ENCODE assay signal across 13 cellular contexts in the genomic region with DNA sequence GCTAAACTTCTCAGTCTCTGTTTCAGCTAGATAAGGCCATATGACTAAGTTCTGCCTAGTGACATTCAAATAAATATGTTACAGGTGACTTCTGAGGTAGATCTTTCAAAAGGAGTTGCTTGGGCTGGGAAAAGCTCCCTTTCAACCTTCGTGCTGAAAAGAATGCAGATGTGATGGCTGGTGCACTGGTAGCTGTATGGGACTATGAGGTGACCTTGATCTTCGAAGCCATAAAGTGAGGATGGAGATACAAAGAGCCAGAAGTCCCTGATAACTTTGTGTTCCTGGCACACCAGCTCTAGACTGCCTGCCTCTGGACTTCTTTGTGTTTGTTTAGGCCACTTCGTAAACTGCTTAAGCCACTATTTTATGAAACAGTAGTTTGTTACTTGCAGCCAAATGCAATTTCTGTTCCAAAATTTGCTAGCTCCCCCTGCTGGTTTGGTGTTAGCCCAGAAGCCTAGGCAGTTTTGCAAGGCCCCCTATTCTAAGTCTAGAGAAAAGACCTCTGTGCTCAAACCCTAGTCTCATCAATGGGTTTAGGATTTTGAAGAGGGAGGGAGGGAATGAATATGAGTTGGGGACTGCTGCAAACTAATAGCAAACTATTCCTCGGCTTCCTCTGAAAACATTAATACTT. TPM values are rescaled to one million over a fixed set of nuclear protein-coding genes. Genes with fewer than 3 reads are reported as not detected.
DNase-seq lines count a peak whose midpoint lies in the region; ATAC-seq and TF ChIP-seq lines count a peak whose summit lies in the region.
"Had no signal": no experiment of that assay in that cellular context is flagged by ENCODE, and none has a peak within 500 bp of the region (broad histone marks: within the 10 kb centered on the region; RNA-seq: fewer than 3 reads in every experiment).

No MANE protein-coding gene starts in this region.

- no peaks in the 10 kb centered on the region for H4K20me1 ChIP-seq in SK-N-SH (ENCODE audit: insufficient read depth)

- H3F3A ChIP-seq in SK-N-SH (replicated peaks; ENCODE audit: insufficient read depth) = no peaks in the 10 kb centered on the region

- H3K4me3 ChIP-seq in SK-N-SH (ENCODE audit: low read depth in 2 of 2, low read length in 1 of 2) (no peak overlapping the region), astrocyte of the cerebellum (ENCODE audit: low read depth, low read length) (no peak overlapping the region)
- H3K4me3 ChIP-seq: psoas muscle had no signal

- WGBS in SK-N-SH (ENCODE audit: low lambda C conversion rate) = 33% methylated on average over 4 of the region's 4 CpGs

- H3K4me1 Mint-ChIP-seq in neural crest cell = no peaks in the 10 kb centered on the region

- no peak overlapping the region for H3K27ac ChIP-seq in SK-N-SH (ENCODE audit: low read depth in 2 of 2, low read length in 1 of 2)
- H3K27ac ChIP-seq: psoas muscle had no signal

- H3K9ac ChIP-seq in SK-N-SH = no peak overlapping the region

- H3K9me3 ChIP-seq in SK-N-SH = no peaks in the 10 kb centered on the region
- H3K9me3 ChIP-seq: psoas muscle had no signal

- no peak overlapping the region for H2AFZ ChIP-seq in SK-N-SH (ENCODE audit: low read depth)

- TF ChIP-seq CTCF in SK-N-SH (IDR thresholded peaks at IDR 0.05) (peak; percentile 41), astrocyte of the cerebellum (IDR thresholded peaks at IDR 0.05; ENCODE audit: low read depth, low read length, missing control alignments) (peak; percentile 17), neural crest cell (conservative IDR thresholded peaks at IDR 0.05) (peak; percentile 31)

- POLR2A ChIA-PET in SK-N-SH (lab: Yijun Ruan, JAX) = no interaction called here

- TF ChIP-seq RAD21 in SK-N-SH (IDR thresholded peaks at IDR 0.05; ENCODE audit: low read length) = no peak

- no peak overlapping the region for H3K27ac Mint-ChIP-seq in neural crest cell (ENCODE audit: unreplicated experiment)

- H3K9me3 Mint-ChIP-seq in neural crest cell = peaks cover 5% of the 10 kb centered on the region

- H3K4me2 ChIP-seq in SK-N-SH = no peak overlapping the region

- DNase-seq in SK-N-SH (no peak), KBM-7 (peak; percentile 5), astrocyte of the cerebellum (ENCODE audit: low read depth) (no peak), neural crest cell (ENCODE audit: low read depth, low spot score) (no peak), iPS-NIHi11 (ENCODE audit: low spot score) (no peak), NCI-H524 treated with DMSO at 0.1 percent for 48 hours (lab: John Stamatoyannopoulos, UW) (no peak)
- DNase-seq: activated CD4-positive, alpha-beta T cell treated with anti-CD3 and anti-CD28 coated beads, Interleukin-2, amount 50 U/mL, for 48 hours; activated naive CD4-positive, alpha-beta T cell treated with anti-CD3 and anti-CD28 coated beads, Interleukin-2, amount 50 U/mL, for 16 hours; hypothalamus; NCI-H510A treated with DMSO at 0.1 percent for 48 hours; psoas muscle had no signal

- no peaks in the 10 kb centered on the region for H3K9me2 ChIP-seq in SK-N-SH

- no peaks in the 10 kb centered on the region for H3K36me3 Mint-ChIP-seq in neural crest cell (ENCODE audit: low read depth)

- in situ Hi-C loops in KBM-7 (cut with MboI; ENCODE audit: low pct_unique_long_range_greater_than_20kb, low sequenced_read_pairs) (no loop called here), astrocyte of the cerebellum (cut with HindIII; ENCODE audit: low sequenced_read_pairs) (no loop called here)

- no peak overlapping the region for H3K4me3 Mint-ChIP-seq in neural crest cell

- peaks cover 2% of the 10 kb centered on the region for H3K27me3 Mint-ChIP-seq in neural crest cell (ENCODE audit: low read depth)

- CTCF ChIA-PET in SK-N-SH (lab: Yijun Ruan, JAX) = interaction anchor here (1.0 to 2.8 kb wide), 2 partner anchors 23 to 653 kb away, joined by 3 to 10 read pairs; a partner anchor contains a TSS

- H3K79me2 ChIP-seq in SK-N-SH (ENCODE audit: insufficient read depth) = no peaks in the 10 kb centered on the region

- TF ChIP-seq EP300 in SK-N-SH (IDR thresholded peaks at IDR 0.05; ENCODE audit: borderline replicate concordance in 1 of 2, low read depth in 1 of 2, low read length in 1 of 2) = no peak

- no peaks in the 10 kb centered on the region for H3K36me3 ChIP-seq in SK-N-SH (replicated peaks in 1 of 2; ENCODE audit: control insufficient read depth in 1 of 2, insufficient read depth in 2 of 2, low read length in 1 of 2)

- no peaks in the 10 kb centered on the region; the same call in 1 of the 2 replicates for H3K27me3 ChIP-seq in SK-N-SH (ENCODE audit: insufficient read depth)

- ATAC-seq in SK-N-SH treated with all-trans-retinoic acid at 6 μM for 48 hours (no peak), HG03354 (IDR thresholded peaks at IDR 0.05; ENCODE audit: poor library complexity, severe bottlenecking, unreplicated experiment) (no peak)
- ATAC-seq: psoas muscle had no signal

- H3K4me1 ChIP-seq in SK-N-SH (ENCODE audit: control insufficient read depth in 1 of 2, insufficient read depth in 2 of 2, low read depth in 1 of 2, low read length in 1 of 2) = no peaks in the 10 kb centered on the region

TF ChIP-seq in SK-N-SH, 30 proteins besides CTCF, POLR2A, EP300 and RAD21 (continues in another document):
- TF ChIP-seq, protein P1, sequence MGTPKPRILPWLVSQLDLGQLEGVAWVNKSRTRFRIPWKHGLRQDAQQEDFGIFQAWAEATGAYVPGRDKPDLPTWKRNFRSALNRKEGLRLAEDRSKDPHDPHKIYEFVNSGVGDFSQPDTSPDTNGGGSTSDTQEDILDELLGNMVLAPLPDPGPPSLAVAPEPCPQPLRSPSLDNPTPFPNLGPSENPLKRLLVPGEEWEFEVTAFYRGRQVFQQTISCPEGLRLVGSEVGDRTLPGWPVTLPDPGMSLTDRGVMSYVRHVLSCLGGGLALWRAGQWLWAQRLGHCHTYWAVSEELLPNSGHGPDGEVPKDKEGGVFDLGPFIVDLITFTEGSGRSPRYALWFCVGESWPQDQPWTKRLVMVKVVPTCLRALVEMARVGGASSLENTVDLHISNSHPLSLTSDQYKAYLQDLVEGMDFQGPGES (IDR thresholded peaks at IDR 0.05; ENCODE audit: low read depth, low read length) = no peak
- no peak for TF ChIP-seq EZH2phosphoT487 (IDR thresholded peaks at IDR 0.05; ENCODE audit: borderline replicate concordance, low read depth)
- TF ChIP-seq FOXJ3 (CRISPR knock-in tag; IDR thresholded peaks at IDR 0.05) = no peak
- TF ChIP-seq FOSL2 (IDR thresholded peaks at IDR 0.05; ENCODE audit: borderline replicate concordance, low read depth) = no peak
- TF ChIP-seq, protein P2, sequence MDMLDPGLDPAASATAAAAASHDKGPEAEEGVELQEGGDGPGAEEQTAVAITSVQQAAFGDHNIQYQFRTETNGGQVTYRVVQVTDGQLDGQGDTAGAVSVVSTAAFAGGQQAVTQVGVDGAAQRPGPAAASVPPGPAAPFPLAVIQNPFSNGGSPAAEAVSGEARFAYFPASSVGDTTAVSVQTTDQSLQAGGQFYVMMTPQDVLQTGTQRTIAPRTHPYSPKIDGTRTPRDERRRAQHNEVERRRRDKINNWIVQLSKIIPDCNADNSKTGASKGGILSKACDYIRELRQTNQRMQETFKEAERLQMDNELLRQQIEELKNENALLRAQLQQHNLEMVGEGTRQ (IDR thresholded peaks at IDR 0.05; ENCODE audit: borderline replicate concordance, low read depth, low read length) = no peak
- no peak for TF ChIP-seq POLR2AphosphoS5 (IDR thresholded peaks at IDR 0.05; ENCODE audit: low read depth, low read length)

TF ChIP-seq in SK-N-SH treated with all-trans-retinoic acid at 6 μM for 48 hours, 23 proteins besides CTCF, POLR2A, EP300 and RAD21 (continues in another document):
- TF ChIP-seq ESRRG (CRISPR knock-in tag; IDR thresholded peaks at IDR 0.05) (no peak), TOX (CRISPR knock-in tag; IDR thresholded peaks at IDR 0.05; ENCODE audit: borderline replicate concordance) (no peak), ZNF70 (CRISPR knock-in tag; IDR thresholded peaks at IDR 0.05) (no peak), ZFP3 (CRISPR knock-in tag; IDR thresholded peaks at IDR 0.05) (no peak), CSDC2 (CRISPR knock-in tag; IDR thresholded peaks at IDR 0.05) (no peak), GLIS3 (CRISPR knock-in tag; IDR thresholded peaks at IDR 0.05) (no peak)
- TF ChIP-seq, protein P3, sequence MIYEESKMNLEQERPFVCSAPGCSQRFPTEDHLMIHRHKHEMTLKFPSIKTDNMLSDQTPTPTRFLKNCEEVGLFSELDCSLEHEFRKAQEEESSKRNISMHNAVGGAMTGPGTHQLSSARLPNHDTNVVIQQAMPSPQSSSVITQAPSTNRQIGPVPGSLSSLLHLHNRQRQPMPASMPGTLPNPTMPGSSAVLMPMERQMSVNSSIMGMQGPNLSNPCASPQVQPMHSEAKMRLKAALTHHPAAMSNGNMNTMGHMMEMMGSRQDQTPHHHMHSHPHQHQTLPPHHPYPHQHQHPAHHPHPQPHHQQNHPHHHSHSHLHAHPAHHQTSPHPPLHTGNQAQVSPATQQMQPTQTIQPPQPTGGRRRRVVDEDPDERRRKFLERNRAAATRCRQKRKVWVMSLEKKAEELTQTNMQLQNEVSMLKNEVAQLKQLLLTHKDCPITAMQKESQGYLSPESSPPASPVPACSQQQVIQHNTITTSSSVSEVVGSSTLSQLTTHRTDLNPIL (CRISPR knock-in tag; IDR thresholded peaks at IDR 0.05; ENCODE audit: low read depth) = no peak
- TF ChIP-seq, protein P4, sequence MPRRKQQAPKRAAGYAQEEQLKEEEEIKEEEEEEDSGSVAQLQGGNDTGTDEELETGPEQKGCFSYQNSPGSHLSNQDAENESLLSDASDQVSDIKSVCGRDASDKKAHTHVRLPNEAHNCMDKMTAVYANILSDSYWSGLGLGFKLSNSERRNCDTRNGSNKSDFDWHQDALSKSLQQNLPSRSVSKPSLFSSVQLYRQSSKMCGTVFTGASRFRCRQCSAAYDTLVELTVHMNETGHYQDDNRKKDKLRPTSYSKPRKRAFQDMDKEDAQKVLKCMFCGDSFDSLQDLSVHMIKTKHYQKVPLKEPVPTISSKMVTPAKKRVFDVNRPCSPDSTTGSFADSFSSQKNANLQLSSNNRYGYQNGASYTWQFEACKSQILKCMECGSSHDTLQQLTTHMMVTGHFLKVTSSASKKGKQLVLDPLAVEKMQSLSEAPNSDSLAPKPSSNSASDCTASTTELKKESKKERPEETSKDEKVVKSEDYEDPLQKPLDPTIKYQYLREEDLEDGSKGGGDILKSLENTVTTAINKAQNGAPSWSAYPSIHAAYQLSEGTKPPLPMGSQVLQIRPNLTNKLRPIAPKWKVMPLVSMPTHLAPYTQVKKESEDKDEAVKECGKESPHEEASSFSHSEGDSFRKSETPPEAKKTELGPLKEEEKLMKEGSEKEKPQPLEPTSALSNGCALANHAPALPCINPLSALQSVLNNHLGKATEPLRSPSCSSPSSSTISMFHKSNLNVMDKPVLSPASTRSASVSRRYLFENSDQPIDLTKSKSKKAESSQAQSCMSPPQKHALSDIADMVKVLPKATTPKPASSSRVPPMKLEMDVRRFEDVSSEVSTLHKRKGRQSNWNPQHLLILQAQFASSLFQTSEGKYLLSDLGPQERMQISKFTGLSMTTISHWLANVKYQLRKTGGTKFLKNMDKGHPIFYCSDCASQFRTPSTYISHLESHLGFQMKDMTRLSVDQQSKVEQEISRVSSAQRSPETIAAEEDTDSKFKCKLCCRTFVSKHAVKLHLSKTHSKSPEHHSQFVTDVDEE (CRISPR knock-in tag; IDR thresholded peaks at IDR 0.05) = no peak

RNA-seq across cellular contexts. Expression of a gene that starts 23.3 kb away (rescaled TPM):
- 1.8 and 2.8 TPM in 2 replicates for polyA plus RNA-seq in SK-N-SH (2012; rRNA removed)
- 2.0 and 2.4 TPM in 2 replicates for polyA plus RNA-seq in SK-N-SH (2012; cell fraction: cytosol; rRNA removed)
- 5.0 and 5.7 TPM in 2 replicates for polyA plus RNA-seq in SK-N-SH (2012; cell fraction: nucleus; rRNA removed)
- total RNA-seq in neural crest cell = 12.9 and 13.7 TPM in 2 replicates
